In the genomic region with DNA sequence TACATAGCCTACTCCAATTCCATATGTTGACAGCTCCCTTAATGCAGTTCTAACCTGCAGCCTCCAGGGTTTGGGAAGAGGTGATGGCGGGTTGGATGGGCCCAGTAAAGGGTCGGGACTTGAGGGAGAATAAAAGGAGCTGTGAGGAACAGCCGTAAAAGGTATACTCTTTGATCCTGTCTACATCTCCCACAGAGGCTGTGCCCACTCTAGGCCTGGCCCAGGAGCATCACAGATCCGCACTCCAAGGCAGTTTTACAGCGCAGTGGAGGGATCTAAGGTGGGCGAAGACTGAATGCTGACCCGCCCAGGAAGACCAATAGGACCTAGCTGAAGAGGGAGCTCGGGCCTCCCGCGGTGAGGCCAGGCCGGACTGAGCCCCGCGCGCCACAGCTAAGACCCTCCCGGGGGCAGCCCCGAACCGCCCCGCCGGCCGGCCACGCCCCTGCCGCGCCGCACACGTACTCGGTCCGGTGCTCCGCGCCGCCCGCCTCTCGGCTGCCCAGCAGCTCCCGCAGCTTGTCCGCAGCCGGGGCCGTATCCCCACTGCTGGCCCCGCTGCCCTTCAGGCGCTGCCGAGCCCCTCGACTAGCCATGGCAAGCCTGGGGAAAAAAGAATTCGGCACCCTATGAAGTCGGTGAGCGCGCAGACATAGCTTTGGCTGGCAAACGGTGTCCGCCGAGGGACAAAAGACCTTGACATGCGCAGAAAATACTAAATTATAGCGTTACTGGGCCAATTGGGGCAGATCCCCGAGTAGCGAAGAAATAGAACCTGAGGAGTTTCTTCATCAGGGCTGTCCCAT, we compare ENCODE assay signal across 8 cellular contexts. TPM values are rescaled to one million over a fixed set of nuclear protein-coding genes. Genes with fewer than 3 reads are reported as not detected.
DNase-seq lines count a peak whose midpoint lies in the region; ATAC-seq and TF ChIP-seq lines count a peak whose summit lies in the region.

A gene with protein sequence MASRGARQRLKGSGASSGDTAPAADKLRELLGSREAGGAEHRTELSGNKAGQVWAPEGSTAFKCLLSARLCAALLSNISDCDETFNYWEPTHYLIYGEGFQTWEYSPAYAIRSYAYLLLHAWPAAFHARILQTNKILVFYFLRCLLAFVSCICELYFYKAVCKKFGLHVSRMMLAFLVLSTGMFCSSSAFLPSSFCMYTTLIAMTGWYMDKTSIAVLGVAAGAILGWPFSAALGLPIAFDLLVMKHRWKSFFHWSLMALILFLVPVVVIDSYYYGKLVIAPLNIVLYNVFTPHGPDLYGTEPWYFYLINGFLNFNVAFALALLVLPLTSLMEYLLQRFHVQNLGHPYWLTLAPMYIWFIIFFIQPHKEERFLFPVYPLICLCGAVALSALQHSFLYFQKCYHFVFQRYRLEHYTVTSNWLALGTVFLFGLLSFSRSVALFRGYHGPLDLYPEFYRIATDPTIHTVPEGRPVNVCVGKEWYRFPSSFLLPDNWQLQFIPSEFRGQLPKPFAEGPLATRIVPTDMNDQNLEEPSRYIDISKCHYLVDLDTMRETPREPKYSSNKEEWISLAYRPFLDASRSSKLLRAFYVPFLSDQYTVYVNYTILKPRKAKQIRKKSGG (minus strand): TSS at position 695 of the 806 bp plus-strand sequence. CDS start 99 bp downstream, at position 596.

- H3K27ac ChIP-seq in DOHH2 (ENCODE audit: low read depth, low read length) (peak within 1 kb of the TSS; percentile 40), neural cell (ENCODE audit: low read length) (peak within 1 kb of the TSS; percentile 80), stomach smooth muscle (ENCODE audit: low read length) (peak within 1 kb of the TSS; percentile 78)

- H3K36me3 ChIP-seq in DOHH2 (ENCODE audit: control insufficient read depth, low read length) (peaks cover 40% of the 10 kb centered on the region), neural cell (ENCODE audit: insufficient read depth, low read length) (no peaks in the 10 kb centered on the region), stomach smooth muscle (ENCODE audit: control insufficient read depth in 2 of 2, insufficient read depth in 2 of 2, low read length in 2 of 2) (peaks cover 9 to 18% of the 10 kb centered on the region in 2 donors)

- H3K9me2 ChIP-seq in DOHH2 (replicated peaks; ENCODE audit: control insufficient read depth, low read length) (no peaks in the 10 kb centered on the region), neural cell (ENCODE audit: insufficient read depth, low read length) (no peaks in the 10 kb centered on the region)

- H2AFZ ChIP-seq in neural cell (ENCODE audit: low read depth, low read length): peak within 1 kb of the TSS; percentile 71

- DNase-seq in KG1 (lab: John Stamatoyannopoulos, UW) (peak; percentile 91), RPMI8226 (peak; percentile 89), fibroblast of the conjunctiva (ENCODE audit: low read depth) (peak; percentile 51)
- peak; percentile 77 for DNase-seq in activated T-helper 9 cell treated with anti-CD3 and anti-CD28 coated beads, Interleukin-2, amount 50 U/mL, for 16 hours (ENCODE audit: low read depth)

- H3K79me2 ChIP-seq in DOHH2 (ENCODE audit: control insufficient read depth, low read length) (peaks cover 19% of the 10 kb centered on the region), neural cell (replicated peaks; ENCODE audit: insufficient read depth, low read length) (peaks cover 16% of the 10 kb centered on the region)

- H3F3A ChIP-seq in DOHH2 (ENCODE audit: control insufficient read depth, insufficient read depth) (peaks cover 8% of the 10 kb centered on the region), neural cell (ENCODE audit: insufficient read depth, low read length, poor library complexity, severe bottlenecking) (peaks cover 3% of the 10 kb centered on the region)

- H3K9ac ChIP-seq in neural cell (ENCODE audit: low read length): peak within 1 kb of the TSS; percentile 81
- peak within 1 kb of the TSS; percentile 85 for H3K9ac ChIP-seq in stomach smooth muscle (ENCODE audit: low read length in 2 of 2)

- TF ChIP-seq RAD21 in neural cell (conservative IDR thresholded peaks at IDR 0.05): no peak

- no peaks in the 10 kb centered on the region for H3K27me3 ChIP-seq in DOHH2 (ENCODE audit: control insufficient read depth, low read length)
- H3K27me3 ChIP-seq in neural cell (ENCODE audit: insufficient read depth, low read depth, low read length): no peaks in the 10 kb centered on the region
- H3K27me3 ChIP-seq in stomach smooth muscle (ENCODE audit: control insufficient read depth in 1 of 2, insufficient read depth in 2 of 2, low read length in 2 of 2): no peaks in the 10 kb centered on the region

- H4K20me1 ChIP-seq in DOHH2 (ENCODE audit: control insufficient read depth, insufficient read depth, low read depth, low read length): no peaks in the 10 kb centered on the region
- no peaks in the 10 kb centered on the region for H4K20me1 ChIP-seq in neural cell (ENCODE audit: insufficient read depth)

- TF ChIP-seq EP300 in neural cell (conservative IDR thresholded peaks at IDR 0.05; ENCODE audit: poor library complexity, severe bottlenecking): peak; percentile 19

- peak; percentile 85 for ATAC-seq in GM21717 (IDR thresholded peaks at IDR 0.05; ENCODE audit: unreplicated experiment)

- H3K4me2 ChIP-seq in DOHH2 (ENCODE audit: low read length): peak within 1 kb of the TSS; percentile 79
- peak within 1 kb of the TSS; percentile 64 for H3K4me2 ChIP-seq in neural cell (ENCODE audit: low read length)

- no peaks in the 10 kb centered on the region for H3K9me3 ChIP-seq in DOHH2 (ENCODE audit: control insufficient read depth, insufficient read depth, low read length)
- no peaks in the 10 kb centered on the region for H3K9me3 ChIP-seq in neural cell (ENCODE audit: low read length)
- no peaks in the 10 kb centered on the region for H3K9me3 ChIP-seq in stomach smooth muscle (ENCODE audit: control insufficient read depth in 2 of 2, low read length in 2 of 2)

- H3K4me3 ChIP-seq in DOHH2 (ENCODE audit: low read length) (peak within 1 kb of the TSS; percentile 95), neural cell (ENCODE audit: low read length) (peak within 1 kb of the TSS; percentile 77), stomach smooth muscle (ENCODE audit: low read length in 2 of 2) (peak within 1 kb of the TSS; percentile 80 to 90)

- TF ChIP-seq CTCF in DOHH2 (IDR thresholded peaks at IDR 0.05; ENCODE audit: low read depth, low read length, poor library complexity, severe bottlenecking): peak; percentile 24
- TF ChIP-seq CTCF in neural cell (IDR thresholded peaks at IDR 0.05; ENCODE audit: poor library complexity, severe bottlenecking): peak; percentile 60

- H3K4me1 ChIP-seq in DOHH2 (ENCODE audit: control insufficient read depth, low read length) (peaks cover 14% of the 10 kb centered on the region), stomach smooth muscle (ENCODE audit: control insufficient read depth, insufficient read depth, low read length) (no peaks in the 10 kb centered on the region)

TF ChIP-seq in neural cell, 6 proteins besides CTCF, POLR2A, EP300 and RAD21:
- TF ChIP-seq POLR2AphosphoS5 (IDR thresholded peaks at IDR 0.05) (peak; percentile 60), TAF1 (IDR thresholded peaks at IDR 0.05; ENCODE audit: low read depth) (no peak), EZH2 (IDR thresholded peaks at IDR 0.05; ENCODE audit: borderline replicate concordance, insufficient read depth, low read length, poor library complexity, severe bottlenecking) (no peak), SMC3 (conservative IDR thresholded peaks at IDR 0.05; ENCODE audit: poor library complexity) (peak; percentile 25), MXI1 (conservative IDR thresholded peaks at IDR 0.05; ENCODE audit: poor library complexity, severe bottlenecking) (peak; percentile 86)
- TF ChIP-seq, protein P1, sequence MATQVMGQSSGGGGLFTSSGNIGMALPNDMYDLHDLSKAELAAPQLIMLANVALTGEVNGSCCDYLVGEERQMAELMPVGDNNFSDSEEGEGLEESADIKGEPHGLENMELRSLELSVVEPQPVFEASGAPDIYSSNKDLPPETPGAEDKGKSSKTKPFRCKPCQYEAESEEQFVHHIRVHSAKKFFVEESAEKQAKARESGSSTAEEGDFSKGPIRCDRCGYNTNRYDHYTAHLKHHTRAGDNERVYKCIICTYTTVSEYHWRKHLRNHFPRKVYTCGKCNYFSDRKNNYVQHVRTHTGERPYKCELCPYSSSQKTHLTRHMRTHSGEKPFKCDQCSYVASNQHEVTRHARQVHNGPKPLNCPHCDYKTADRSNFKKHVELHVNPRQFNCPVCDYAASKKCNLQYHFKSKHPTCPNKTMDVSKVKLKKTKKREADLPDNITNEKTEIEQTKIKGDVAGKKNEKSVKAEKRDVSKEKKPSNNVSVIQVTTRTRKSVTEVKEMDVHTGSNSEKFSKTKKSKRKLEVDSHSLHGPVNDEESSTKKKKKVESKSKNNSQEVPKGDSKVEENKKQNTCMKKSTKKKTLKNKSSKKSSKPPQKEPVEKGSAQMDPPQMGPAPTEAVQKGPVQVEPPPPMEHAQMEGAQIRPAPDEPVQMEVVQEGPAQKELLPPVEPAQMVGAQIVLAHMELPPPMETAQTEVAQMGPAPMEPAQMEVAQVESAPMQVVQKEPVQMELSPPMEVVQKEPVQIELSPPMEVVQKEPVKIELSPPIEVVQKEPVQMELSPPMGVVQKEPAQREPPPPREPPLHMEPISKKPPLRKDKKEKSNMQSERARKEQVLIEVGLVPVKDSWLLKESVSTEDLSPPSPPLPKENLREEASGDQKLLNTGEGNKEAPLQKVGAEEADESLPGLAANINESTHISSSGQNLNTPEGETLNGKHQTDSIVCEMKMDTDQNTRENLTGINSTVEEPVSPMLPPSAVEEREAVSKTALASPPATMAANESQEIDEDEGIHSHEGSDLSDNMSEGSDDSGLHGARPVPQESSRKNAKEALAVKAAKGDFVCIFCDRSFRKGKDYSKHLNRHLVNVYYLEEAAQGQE (IDR thresholded peaks at IDR 0.05; ENCODE audit: borderline replicate concordance): peak; percentile 83
TF ChIP-seq in neural cell: peak in this region for 4.

RNA-seq across cellular contexts. Expression of the gene that starts here (rescaled TPM):
- polyA plus RNA-seq in neural cell: 82.0 and 92.1 TPM in 2 replicates
- polyA minus RNA-seq in neural cell: 142 and 148 TPM in 2 replicates

Comparison
In these comparisons a context has a peak if more than half of its experiments do, and no peak if none do; other contexts are left out.
1. Peak in every context shown above with its lines: DNase-seq, ATAC-seq, H3K4me3 ChIP-seq and H3K27ac ChIP-seq.